Comparison of ENCODE assay signal across 8 cellular contexts in the genomic region with DNA sequence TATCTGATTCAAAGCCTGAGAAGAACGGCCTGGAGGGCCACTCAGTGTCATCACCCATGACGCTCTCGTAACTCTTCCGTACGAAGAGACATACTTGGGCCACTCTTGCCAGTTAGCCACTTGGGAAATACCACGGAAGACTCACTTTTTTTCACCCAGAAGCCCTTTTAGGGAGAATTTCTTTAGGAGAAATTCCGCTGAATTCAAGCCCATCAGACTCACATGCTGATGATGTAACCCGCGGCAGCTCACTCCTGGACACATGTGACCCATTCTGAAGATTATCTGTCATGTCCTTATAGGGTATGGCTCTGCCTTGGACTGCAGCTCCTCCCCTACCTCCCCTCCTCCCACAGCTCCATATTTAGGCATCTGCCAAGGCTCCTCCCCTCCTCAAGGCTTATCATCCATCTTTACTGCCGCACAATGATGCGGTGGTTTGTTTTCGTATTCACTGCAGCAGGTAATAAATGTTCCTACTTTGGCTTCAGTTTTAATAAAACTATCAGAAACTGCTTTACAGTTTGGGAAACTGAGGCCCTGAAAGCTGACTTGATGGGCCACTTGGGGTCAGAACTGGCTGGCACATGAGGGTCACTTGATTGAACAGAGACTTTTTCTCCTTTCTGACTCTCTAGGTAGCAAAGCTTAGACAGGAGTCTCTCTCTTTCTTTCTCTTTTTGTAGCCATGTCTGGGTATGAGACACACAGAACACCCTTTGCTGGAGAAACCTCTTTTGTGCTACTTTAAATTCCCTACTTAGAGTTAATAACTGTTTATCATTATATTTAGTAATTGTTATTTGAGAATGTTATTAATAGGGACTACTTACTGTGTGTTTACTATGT. TPM values are rescaled to one million over a fixed set of nuclear protein-coding genes. Genes with fewer than 3 reads are reported as not detected.
DNase-seq lines count a peak whose midpoint lies in the region; ATAC-seq lines count a peak whose summit lies in the region.

No MANE protein-coding gene starts in this region.

- H3K4me1 Mint-ChIP-seq in activated naive CD8-positive, alpha-beta T cell (ENCODE audit: low read depth): peaks cover 94% of the 10 kb centered on the region

- ATAC-seq in GM21825 (IDR thresholded peaks at IDR 0.05; ENCODE audit: unreplicated experiment): no peak

- peaks cover 24% of the 10 kb centered on the region for H3K36me3 Mint-ChIP-seq in activated naive CD8-positive, alpha-beta T cell

- H3K4me3 Mint-ChIP-seq in activated naive CD8-positive, alpha-beta T cell: peak overlapping the region; percentile 88

- H3K27ac Mint-ChIP-seq in activated naive CD8-positive, alpha-beta T cell: peak overlapping the region; percentile 95

- DNase-seq in ELF-1 (ENCODE audit: low read depth, low spot score): peak; percentile 65
- DNase-seq in T-helper 9 cell: peak; percentile 69
- peak; percentile 46 to 63 for DNase-seq in stimulated activated CD4-positive, alpha-beta T cell treated with anti-CD3 and anti-CD28 coated beads, Interleukin-1b, Interleukin-23, amount 100 ng/mL, for 4 hours (ENCODE audit: low read depth in 2 of 2)
- DNase-seq in NCI-H345 (lab: John Stamatoyannopoulos, UW): no peak
- no peak for DNase-seq in HT-29 (ENCODE audit: low spot score)
- no peak for DNase-seq in dedifferentiated amniotic fluid mesenchymal stem cell (ENCODE audit: extremely low spot score)

- H3K9me3 Mint-ChIP-seq in activated naive CD8-positive, alpha-beta T cell (ENCODE audit: low read depth): no peaks in the 10 kb centered on the region

- no peaks in the 10 kb centered on the region for H3K27me3 Mint-ChIP-seq in activated naive CD8-positive, alpha-beta T cell

RNA-seq across cellular contexts. Expression of a gene that starts 42.1 kb away (rescaled TPM):
- total RNA-seq in HT-29 (2014; rRNA removed; shearing (Covaris generic)): not detected in 2 replicates

Comparison
In these comparisons a context has a peak if more than half of its experiments do, and no peak if none do; other contexts are left out.
1. DNase-seq: peak in ELF-1 (single experiment), T-helper 9 cell (single experiment) and stimulated activated CD4-positive, alpha-beta T cell treated with anti-CD3 and anti-CD28 coated beads, Interleukin-1b, Interleukin-23, amount 100 ng/mL, for 4 hours (2 of 2); none in NCI-H345 (single experiment), HT-29 (single experiment) and dedifferentiated amniotic fluid mesenchymal stem cell (single experiment).